Comparison of ENCODE assay signal across 1 cellular context in the genomic region with DNA sequence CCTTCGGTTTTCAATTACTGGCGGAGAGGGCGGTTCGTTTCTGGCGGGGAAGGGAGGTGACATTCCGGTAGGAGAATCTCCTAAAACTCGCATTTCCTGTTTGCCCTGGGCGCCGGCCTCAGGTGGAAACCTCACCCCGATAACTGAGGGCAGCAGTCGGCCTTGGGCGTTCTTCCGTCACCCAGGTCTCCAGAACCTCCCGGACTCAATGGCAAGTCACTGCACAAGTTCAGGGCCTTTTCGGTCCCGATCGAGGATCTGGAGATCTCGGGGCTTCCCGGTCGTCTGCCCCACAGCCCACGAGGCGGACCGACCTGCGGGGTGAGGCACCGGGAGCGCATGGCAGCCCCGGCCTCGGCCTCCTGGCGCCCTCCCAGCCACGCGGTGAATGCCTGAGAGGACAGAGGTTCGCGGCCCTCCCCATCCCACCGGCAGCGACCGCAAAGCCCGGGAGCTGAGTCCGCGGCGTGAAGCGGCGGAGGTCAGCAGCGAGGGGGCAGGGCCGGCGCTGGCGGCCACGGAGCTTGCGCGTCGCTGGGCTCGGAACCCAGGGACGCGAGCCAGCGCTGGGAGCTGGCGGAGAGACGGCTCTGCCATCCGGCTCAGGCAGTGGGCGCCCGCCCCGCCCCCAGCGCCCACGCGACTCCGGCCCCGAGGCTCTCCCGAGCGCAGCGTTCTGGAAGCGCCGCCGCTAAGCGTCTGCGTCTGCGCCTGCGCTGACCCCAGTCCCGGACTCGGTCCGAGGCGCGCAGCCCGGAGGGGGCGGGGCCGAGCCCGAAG.
A peak's percentile ranks its signal among the peaks of the same experiment; 100 is the strongest.
TF ChIP-seq lines count a peak whose summit lies in the region.

No MANE protein-coding gene starts in this region.

TF ChIP-seq in HepG2, 621 proteins besides CTCF, POLR2A, EP300 and RAD21 (continued from another document):
- TF ChIP-seq TCF12 (IDR thresholded peaks at IDR 0.05) = no peak
- TF ChIP-seq TCF12 (CRISPR knock-in tag; IDR thresholded peaks at IDR 0.05) = no peak
- TF ChIP-seq, protein P1, sequence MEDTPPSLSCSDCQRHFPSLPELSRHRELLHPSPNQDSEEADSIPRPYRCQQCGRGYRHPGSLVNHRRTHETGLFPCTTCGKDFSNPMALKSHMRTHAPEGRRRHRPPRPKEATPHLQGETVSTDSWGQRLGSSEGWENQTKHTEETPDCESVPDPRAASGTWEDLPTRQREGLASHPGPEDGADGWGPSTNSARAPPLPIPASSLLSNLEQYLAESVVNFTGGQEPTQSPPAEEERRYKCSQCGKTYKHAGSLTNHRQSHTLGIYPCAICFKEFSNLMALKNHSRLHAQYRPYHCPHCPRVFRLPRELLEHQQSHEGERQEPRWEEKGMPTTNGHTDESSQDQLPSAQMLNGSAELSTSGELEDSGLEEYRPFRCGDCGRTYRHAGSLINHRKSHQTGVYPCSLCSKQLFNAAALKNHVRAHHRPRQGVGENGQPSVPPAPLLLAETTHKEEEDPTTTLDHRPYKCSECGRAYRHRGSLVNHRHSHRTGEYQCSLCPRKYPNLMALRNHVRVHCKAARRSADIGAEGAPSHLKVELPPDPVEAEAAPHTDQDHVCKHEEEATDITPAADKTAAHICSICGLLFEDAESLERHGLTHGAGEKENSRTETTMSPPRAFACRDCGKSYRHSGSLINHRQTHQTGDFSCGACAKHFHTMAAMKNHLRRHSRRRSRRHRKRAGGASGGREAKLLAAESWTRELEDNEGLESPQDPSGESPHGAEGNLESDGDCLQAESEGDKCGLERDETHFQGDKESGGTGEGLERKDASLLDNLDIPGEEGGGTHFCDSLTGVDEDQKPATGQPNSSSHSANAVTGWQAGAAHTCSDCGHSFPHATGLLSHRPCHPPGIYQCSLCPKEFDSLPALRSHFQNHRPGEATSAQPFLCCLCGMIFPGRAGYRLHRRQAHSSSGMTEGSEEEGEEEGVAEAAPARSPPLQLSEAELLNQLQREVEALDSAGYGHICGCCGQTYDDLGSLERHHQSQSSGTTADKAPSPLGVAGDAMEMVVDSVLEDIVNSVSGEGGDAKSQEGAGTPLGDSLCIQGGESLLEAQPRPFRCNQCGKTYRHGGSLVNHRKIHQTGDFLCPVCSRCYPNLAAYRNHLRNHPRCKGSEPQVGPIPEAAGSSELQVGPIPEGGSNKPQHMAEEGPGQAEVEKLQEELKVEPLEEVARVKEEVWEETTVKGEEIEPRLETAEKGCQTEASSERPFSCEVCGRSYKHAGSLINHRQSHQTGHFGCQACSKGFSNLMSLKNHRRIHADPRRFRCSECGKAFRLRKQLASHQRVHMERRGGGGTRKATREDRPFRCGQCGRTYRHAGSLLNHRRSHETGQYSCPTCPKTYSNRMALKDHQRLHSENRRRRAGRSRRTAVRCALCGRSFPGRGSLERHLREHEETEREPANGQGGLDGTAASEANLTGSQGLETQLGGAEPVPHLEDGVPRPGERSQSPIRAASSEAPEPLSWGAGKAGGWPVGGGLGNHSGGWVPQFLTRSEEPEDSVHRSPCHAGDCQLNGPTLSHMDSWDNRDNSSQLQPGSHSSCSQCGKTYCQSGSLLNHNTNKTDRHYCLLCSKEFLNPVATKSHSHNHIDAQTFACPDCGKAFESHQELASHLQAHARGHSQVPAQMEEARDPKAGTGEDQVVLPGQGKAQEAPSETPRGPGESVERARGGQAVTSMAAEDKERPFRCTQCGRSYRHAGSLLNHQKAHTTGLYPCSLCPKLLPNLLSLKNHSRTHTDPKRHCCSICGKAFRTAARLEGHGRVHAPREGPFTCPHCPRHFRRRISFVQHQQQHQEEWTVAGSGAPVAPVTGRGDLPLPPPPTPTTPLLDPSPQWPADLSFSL (CRISPR knock-in tag; IDR thresholded peaks at IDR 0.05) = no peak
- TF ChIP-seq, protein P2, sequence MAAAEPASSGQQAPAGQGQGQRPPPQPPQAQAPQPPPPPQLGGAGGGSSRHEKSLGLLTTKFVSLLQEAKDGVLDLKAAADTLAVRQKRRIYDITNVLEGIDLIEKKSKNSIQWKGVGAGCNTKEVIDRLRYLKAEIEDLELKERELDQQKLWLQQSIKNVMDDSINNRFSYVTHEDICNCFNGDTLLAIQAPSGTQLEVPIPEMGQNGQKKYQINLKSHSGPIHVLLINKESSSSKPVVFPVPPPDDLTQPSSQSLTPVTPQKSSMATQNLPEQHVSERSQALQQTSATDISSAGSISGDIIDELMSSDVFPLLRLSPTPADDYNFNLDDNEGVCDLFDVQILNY (CRISPR knock-in tag; conservative IDR thresholded peaks at IDR 0.05) = peak; percentile 42; the same call in 1 of the 2 replicates
- TF ChIP-seq ZNF747 (CRISPR knock-in tag; IDR thresholded peaks at IDR 0.05; ENCODE audit: borderline replicate concordance) = 0 out of 2 replicates have a peak, but pooled peaks have one; percentile 36
- no peak for TF ChIP-seq LCORL (IDR thresholded peaks at IDR 0.05)
- TF ChIP-seq LCORL (CRISPR knock-in tag; IDR thresholded peaks at IDR 0.05) = no peak; the same call in none of the 2 replicates
- no peak for TF ChIP-seq GZF1 (CRISPR knock-in tag; IDR thresholded peaks at IDR 0.05)
- TF ChIP-seq ZNF75D (CRISPR knock-in tag; IDR thresholded peaks at IDR 0.05; ENCODE audit: borderline replicate concordance) = no peak; the same call in 1 of the 2 replicates
- peak; percentile 77 for TF ChIP-seq TGIF2 (CRISPR knock-in tag; IDR thresholded peaks at IDR 0.05)
- TF ChIP-seq SIX1 (CRISPR knock-in tag; IDR thresholded peaks at IDR 0.05; ENCODE audit: borderline replicate concordance) = no peak
